In genomic region chr3:81072591-81072990, GRCh38 we compare ENCODE assay signal across 35 cellular contexts.
"Had no signal": no experiment of that assay in that cellular context is flagged by ENCODE, and none has a peak within 500 bp of the region (broad histone marks: within the 10 kb centered on the region; RNA-seq: fewer than 3 reads in every experiment).

No MANE protein-coding gene starts in this region.

- H3K9ac ChIP-seq: KMS-11 had no signal

- H3K4me2 ChIP-seq: KMS-11 had no signal

- H3K36me3 ChIP-seq: MG63 had no signal

- H3K27ac ChIP-seq: KMS-11 had no signal

- H3K9me3 ChIP-seq: MG63 had no signal

- H3K4me3 ChIP-seq: MG63 had no signal

- H3K27me3 ChIP-seq: MG63 had no signal

- DNase-seq: Karpas-422, Kasumi-1, MG63, MM.1S, MV-4-11, NCI-H1048, NCI-H1092, NCI-H1092 treated with DMSO at 0.1 percent for 48 hours, NCI-H1105, NCI-H1105 treated with DMSO at 0.1 percent for 48 hours, NCI-H1417, NCI-H1417 treated with DMSO at 0.1 percent for 48 hours, NCI-H1436, NCI-H1436 treated with DMSO at 0.1 percent for 48 hours, NCI-H146, NCI-H1694, NCI-H1694 treated with DMSO at 0.1 percent for 48 hours, NCI-H187, NCI-H187 treated with DMSO at 0.1 percent for 48 hours, NCI-H1930, NCI-H2029, NCI-H2029 treated with DMSO at 0.1 percent for 48 hours, NCI-H2081, NCI-H2081 treated with DMSO at 0.1 percent for 48 hours, NCI-H2107, NCI-H2171, NCI-H2171 treated with DMSO at 0.1 percent for 48 hours, NCI-H2227 treated with DMSO at 0.1 percent for 48 hours, NCI-H226, NCI-H345, NCI-H446, NCI-H446 treated with DMSO at 0.1 percent for 48 hours, NCI-H510A, NCI-H510A treated with DMSO at 0.1 percent for 48 hours had no signal
